6 cellular contexts compared by ENCODE assay signal in the genomic region with DNA sequence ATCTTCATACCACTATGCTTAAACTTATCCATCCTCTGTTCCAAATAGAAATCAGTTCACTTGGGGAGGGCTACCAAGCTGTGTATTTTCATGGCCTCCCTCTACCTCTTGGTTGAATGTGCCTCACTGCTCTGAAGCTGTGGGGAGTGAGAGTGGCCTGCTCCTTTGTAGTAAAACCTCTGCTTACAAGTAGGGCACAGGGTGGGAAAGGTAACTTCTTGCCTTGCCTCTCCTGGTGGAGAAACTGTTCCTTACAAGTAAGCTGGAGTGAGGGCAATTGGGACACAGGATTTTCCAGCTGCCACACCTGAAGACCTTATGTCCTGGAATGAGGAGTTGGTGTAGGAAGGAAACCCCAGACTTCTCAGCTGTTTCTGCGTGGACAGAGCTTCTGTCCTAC.
DNase-seq lines count a peak whose midpoint lies in the region; ATAC-seq and TF ChIP-seq lines count a peak whose summit lies in the region.
"Not testable (repeated sequence)": the region's sequence is repeated elsewhere in the genome, so short reads cannot be mapped to it uniquely, and the experiment has no call there.

No MANE protein-coding gene starts in this region.

- not testable (repeated sequence) for H2BK15ac ChIP-seq in H9 (ENCODE audit: low read depth, low read length); mesendoderm (replicated peaks; ENCODE audit: low read depth)

- TF ChIP-seq POLR2A in HCT116 (IDR thresholded peaks at IDR 0.05; ENCODE audit: borderline replicate concordance, extremely low read depth, insufficient read depth, insufficient read length), result not testable (repeated sequence)

- H3K79me2 ChIP-seq in GM23338 (replicated peaks; ENCODE audit: insufficient read depth); H9 (ENCODE audit: insufficient read depth, low read length); HCT116 (ENCODE audit: insufficient read depth, low read length); mesendoderm (ENCODE audit: control insufficient read depth, insufficient read depth, low read length): not testable (repeated sequence)

- no CpG with 5 or more reads among the region's 1 CpG for WGBS in H9 (ENCODE audit: extremely low coverage, insufficient read length, low lambda C conversion rate)
- 86% methylated on average over 1 of the region's 1 CpG; no CpG with 5 or more reads in 1 of the 2 experiments for WGBS in endodermal cell (ENCODE audit: insufficient coverage in 1 of 2, insufficient read length in 1 of 2), 2 experiments
- no CpG with 5 or more reads among the region's 1 CpG for WGBS in mesendoderm (ENCODE audit: extremely low coverage, insufficient coverage, low lambda C conversion rate)

- H3K27me3 ChIP-seq in GM23338 (ENCODE audit: insufficient read depth); H9 (ENCODE audit: insufficient read depth, low read length); HCT116 (ENCODE audit: insufficient read depth, low read length); endodermal cell (ENCODE audit: control insufficient read depth, insufficient read depth, low read length, poor library complexity, severe bottlenecking); mesendoderm (ENCODE audit: insufficient read depth, low read length, poor library complexity): not testable (repeated sequence)

- H4K20me1 ChIP-seq in GM23338 (replicated peaks; ENCODE audit: insufficient read depth); H9 (ENCODE audit: control insufficient read depth, insufficient read depth, insufficient read length); HCT116 (ENCODE audit: insufficient read depth): not testable (repeated sequence)

- H3K9me3 ChIP-seq in H9 (ENCODE audit: control insufficient read depth, low read depth, low read length); HCT116 (ENCODE audit: control insufficient read depth in 1 of 2, insufficient read depth in 1 of 2, low read depth in 1 of 2, low read length in 2 of 2); endodermal cell (ENCODE audit: control insufficient read depth, low read length): not testable (repeated sequence)

- not testable (repeated sequence) for H3K27me3 Mint-ChIP-seq in GM23338 (ENCODE audit: insufficient read depth, low read depth, poor library complexity); H9 (ENCODE audit: low read depth); WTC11 (ENCODE audit: low read depth); endodermal cell (ENCODE audit: insufficient read depth)

- not testable (repeated sequence) for H2AK5ac ChIP-seq in H9 (ENCODE audit: insufficient read length, low read length); mesendoderm (ENCODE audit: low read length)

- H3K9me3 Mint-ChIP-seq in GM23338, H9, WTC11, endodermal cell: not testable (repeated sequence)

- H3F3A ChIP-seq in GM23338 (replicated peaks; ENCODE audit: low read depth), result not testable (repeated sequence)

- not testable (repeated sequence) for H2BK120ac ChIP-seq in H9 (ENCODE audit: low read depth, low read length, poor library complexity, severe bottlenecking); mesendoderm (ENCODE audit: low read depth, low read length)

- H2BK20ac ChIP-seq in H9 (ENCODE audit: low read depth, low read length, poor library complexity, severe bottlenecking), result not testable (repeated sequence)

- peaks cover 12% of the 10 kb centered on the region; the same call in 2 of the 3 replicates for H3K4me1 Mint-ChIP-seq in GM23338
- H3K4me1 Mint-ChIP-seq in H9, result not testable (repeated sequence)
- H3K4me1 Mint-ChIP-seq in WTC11, result peaks cover 11% of the 10 kb centered on the region
- peaks cover 10% of the 10 kb centered on the region for H3K4me1 Mint-ChIP-seq in endodermal cell

- POLR2A ChIA-PET in HCT116 (lab: Charles Lee); WTC11 (lab: Charles Lee): not testable (repeated sequence)

- H4K5ac ChIP-seq in H9 (ENCODE audit: insufficient read length, low read depth, low read length); mesendoderm (ENCODE audit: low read length): not testable (repeated sequence)

- RAD21 ChIA-PET in HCT116 (lab: Charles Lee; ENCODE audit: low non-redundant PET in 1 of 2, low total read pairs in 2 of 2, uncharacterized antibody in 2 of 2, unreplicated experiment in 2 of 2), result not testable (repeated sequence)

- not testable (repeated sequence) for H4K8ac ChIP-seq in H9 (replicated peaks; ENCODE audit: insufficient read length, low read depth, low read length); mesendoderm (ENCODE audit: low read depth, low read length)

- not testable (repeated sequence) for H3K9me2 ChIP-seq in GM23338 (ENCODE audit: insufficient read depth); HCT116 (ENCODE audit: insufficient read depth)

- intact Hi-C loops in HCT116 (cut with micrococcal nuclease), result loop anchor here (10.0 kb wide), 1 partner anchor 982 kb away; no protein-coding TSS in a partner anchor

- ATAC-seq in GM23338 (peak; percentile 83), HCT116 (0 out of 2 replicates have a peak, but pooled peaks have one; percentile 22), WTC11 (peak; percentile 88)

- not testable (repeated sequence) for H3K27ac ChIP-seq in GM23338 (ENCODE audit: low read depth); H9 (ENCODE audit: insufficient read length, low read depth, low read length); HCT116 (ENCODE audit: low read depth, low read length); endodermal cell (ENCODE audit: low read depth, low read length); mesendoderm (ENCODE audit: low read depth, low read length)

- not testable (repeated sequence) for H2AFZ ChIP-seq in GM23338; H9 (ENCODE audit: low read length); HCT116 (ENCODE audit: low read depth, low read length, poor library complexity, severe bottlenecking)

- not testable (repeated sequence) for H4K91ac ChIP-seq in H9 (ENCODE audit: insufficient read length, low read depth, low read length)

- H3T11ph ChIP-seq in H9 (ENCODE audit: low read length), result not testable (repeated sequence)

- H3K9ac ChIP-seq in H9 (ENCODE audit: extremely low read depth, insufficient read length, low read length); HCT116 (ENCODE audit: low read length); endodermal cell (ENCODE audit: extremely low read depth, low read length, poor library complexity, severe bottlenecking); mesendoderm (ENCODE audit: low read length): not testable (repeated sequence)

- not testable (repeated sequence) for H3K4me3 Mint-ChIP-seq in GM23338, H9, WTC11, endodermal cell

- 0 out of 2 replicates have a peak overlapping the region, but pooled peaks have one; percentile 63 for H3K27ac Mint-ChIP-seq in GM23338
- H3K27ac Mint-ChIP-seq in H9, WTC11, endodermal cell: not testable (repeated sequence)

- not testable (repeated sequence) for H3K4me1 ChIP-seq in GM23338 (ENCODE audit: insufficient read depth); H9 (ENCODE audit: insufficient read depth, low read length); HCT116 (ENCODE audit: control insufficient read depth in 1 of 2, insufficient read depth in 2 of 2, low read length in 2 of 2); endodermal cell (ENCODE audit: control insufficient read depth, insufficient read depth, low read length); mesendoderm (ENCODE audit: control insufficient read depth, low read depth, low read length)

- not testable (repeated sequence) for H3K14ac ChIP-seq in H9 (ENCODE audit: insufficient read depth, low read length)

- not testable (repeated sequence) for H3K23me2 ChIP-seq in H9 (ENCODE audit: insufficient read length, low read depth, low read length, poor library complexity, severe bottlenecking)

- not testable (repeated sequence) for H3K4me2 ChIP-seq in GM23338; H9 (ENCODE audit: insufficient read depth, insufficient read length, low read length); HCT116 (ENCODE audit: low read length); mesendoderm (ENCODE audit: low read length)

- DNase-seq in GM23338 (ENCODE audit: low spot score); H9; HCT116 (ENCODE audit: low read depth, low spot score); WTC11 (ENCODE audit: low spot score): not testable (repeated sequence)
- DNase-seq in endodermal cell, result peak; percentile 40
- peak; percentile 10 for DNase-seq in mesendoderm

- TF ChIP-seq CTCF in GM23338 (conservative IDR thresholded peaks at IDR 0.05; ENCODE audit: low read depth in 2 of 2); HCT116 (IDR thresholded peaks at IDR 0.05 in 2 of 3, conservative IDR thresholded peaks at IDR 0.05 in 1 of 3; ENCODE audit: borderline replicate concordance in 1 of 3, insufficient read depth in 1 of 3, low read depth in 2 of 3, low read length in 2 of 3); WTC11 (IDR thresholded peaks at IDR 0.05): not testable (repeated sequence)
- peak; percentile 19; the same call in 1 of the 3 replicates for TF ChIP-seq CTCF in H9 (conservative IDR thresholded peaks at IDR 0.05)
- peak; percentile 37 for TF ChIP-seq CTCF in endodermal cell (conservative IDR thresholded peaks at IDR 0.05)

- not testable (repeated sequence) for H3K23ac ChIP-seq in H9 (ENCODE audit: insufficient read length, low read depth, low read length); mesendoderm (ENCODE audit: low read length)

- CTCF ChIA-PET in HCT116 (lab: Charles Lee); WTC11 (lab: Charles Lee): not testable (repeated sequence)

- H3K18ac ChIP-seq in H9 (ENCODE audit: insufficient read length, low read depth, low read length); mesendoderm (ENCODE audit: low read length): not testable (repeated sequence)

- H3K56ac ChIP-seq in H9 (ENCODE audit: insufficient read length, low read depth, low read length); mesendoderm (ENCODE audit: low read length): not testable (repeated sequence)

- not testable (repeated sequence) for TF ChIP-seq RAD21 in HCT116 (IDR thresholded peaks at IDR 0.05; ENCODE audit: low read depth)

- H2BK5ac ChIP-seq in H9 (ENCODE audit: insufficient read length, low read length); mesendoderm (ENCODE audit: low read length): not testable (repeated sequence)

- H3K4ac ChIP-seq in H9 (ENCODE audit: low read depth, low read length); mesendoderm (ENCODE audit: low read depth, low read length): not testable (repeated sequence)

- not testable (repeated sequence) for BruUV-seq in HCT116 (replicated peaks; lab: Mats Ljungman, UMichigan)

- not testable (repeated sequence) for H3K36me3 ChIP-seq in GM23338 (ENCODE audit: insufficient read depth); HCT116 (ENCODE audit: control insufficient read depth in 1 of 2, insufficient read depth in 2 of 2, low read length in 2 of 2); endodermal cell (ENCODE audit: control insufficient read depth, insufficient read depth, low read length); mesendoderm (ENCODE audit: control insufficient read depth, insufficient read depth, low read length)

- H3K79me1 ChIP-seq in H9 (ENCODE audit: insufficient read depth, low read depth, low read length, poor library complexity, severe bottlenecking); mesendoderm (ENCODE audit: low read length): not testable (repeated sequence)

- not testable (repeated sequence) for H3K36me3 Mint-ChIP-seq in GM23338 (ENCODE audit: low read depth); H9 (ENCODE audit: insufficient read depth in 1 of 3, low read depth in 3 of 3); WTC11; endodermal cell (ENCODE audit: low read depth)

- not testable (repeated sequence) for H3K4me3 ChIP-seq in GM23338; HCT116 (replicated peaks in 1 of 2; ENCODE audit: low read depth in 1 of 2, low read length in 2 of 2); endodermal cell (ENCODE audit: low read length); mesendoderm (ENCODE audit: low read length)

- not testable (repeated sequence) for H2BK12ac ChIP-seq in H9 (ENCODE audit: insufficient read length, low read depth, low read length)

Comparison
In these comparisons a context has a peak if more than half of its experiments do, and no peak if none do; other contexts are left out.
1. ATAC-seq: peak in every context shown above with its lines; median percentile 88 in WTC11; 83 in GM23338; 22 in HCT116.